2 cellular contexts compared by ENCODE assay signal in the genomic region with DNA sequence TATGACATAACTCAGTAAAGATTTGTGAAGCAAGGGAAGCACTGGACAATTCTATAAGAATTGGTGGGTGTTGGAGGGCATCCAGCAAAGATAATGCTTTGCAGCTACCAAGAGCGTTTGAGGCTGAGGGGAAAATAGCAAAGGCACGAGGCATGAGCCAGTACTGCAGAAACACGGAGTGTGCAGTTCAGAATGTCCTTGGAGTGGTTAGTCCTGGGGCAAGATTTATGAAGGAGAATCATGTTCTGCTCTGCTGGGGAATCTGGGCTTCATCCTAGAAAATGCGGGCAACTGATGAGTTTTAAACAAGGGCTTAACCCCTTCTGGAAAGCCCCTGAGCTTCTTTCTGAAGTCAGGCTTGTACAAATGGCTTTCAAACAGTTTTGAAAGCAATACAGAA.
TF ChIP-seq lines count a peak whose summit lies in the region.

No MANE protein-coding gene starts in this region.

TF ChIP-seq in IMR-90, 13 proteins besides CTCF, POLR2A, EP300 and RAD21:
- TF ChIP-seq BHLHE40 (IDR thresholded peaks at IDR 0.05; ENCODE audit: low read depth, low read length) (no peak), CHD1 (IDR thresholded peaks at IDR 0.05; ENCODE audit: low read depth, low read length) (no peak), NFE2L2 (IDR thresholded peaks at IDR 0.05; ENCODE audit: low read depth, low read length) (no peak), CEBPB (IDR thresholded peaks at IDR 0.05; ENCODE audit: low read depth, low read length) (no peak), RCOR1 (IDR thresholded peaks at IDR 0.05; ENCODE audit: insufficient replicate concordance, low read length) (no peak), MAZ (IDR thresholded peaks at IDR 0.05; ENCODE audit: borderline replicate concordance, low read depth, low read length) (no peak), FOS (IDR thresholded peaks at IDR 0.05; ENCODE audit: low read depth, low read length) (no peak), MXI1 (IDR thresholded peaks at IDR 0.05; ENCODE audit: borderline replicate concordance, low read depth, low read length) (no peak), MAFK (IDR thresholded peaks at IDR 0.05; ENCODE audit: low read depth, low read length) (no peak), RFX5 (IDR thresholded peaks at IDR 0.05; ENCODE audit: low read depth, low read length) (no peak), SMC3 (IDR thresholded peaks at IDR 0.05; ENCODE audit: low read depth, low read length) (no peak)
- TF ChIP-seq, protein P1, sequence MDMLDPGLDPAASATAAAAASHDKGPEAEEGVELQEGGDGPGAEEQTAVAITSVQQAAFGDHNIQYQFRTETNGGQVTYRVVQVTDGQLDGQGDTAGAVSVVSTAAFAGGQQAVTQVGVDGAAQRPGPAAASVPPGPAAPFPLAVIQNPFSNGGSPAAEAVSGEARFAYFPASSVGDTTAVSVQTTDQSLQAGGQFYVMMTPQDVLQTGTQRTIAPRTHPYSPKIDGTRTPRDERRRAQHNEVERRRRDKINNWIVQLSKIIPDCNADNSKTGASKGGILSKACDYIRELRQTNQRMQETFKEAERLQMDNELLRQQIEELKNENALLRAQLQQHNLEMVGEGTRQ (IDR thresholded peaks at IDR 0.05; ENCODE audit: low read depth, low read length): no peak
- TF ChIP-seq, protein P2, sequence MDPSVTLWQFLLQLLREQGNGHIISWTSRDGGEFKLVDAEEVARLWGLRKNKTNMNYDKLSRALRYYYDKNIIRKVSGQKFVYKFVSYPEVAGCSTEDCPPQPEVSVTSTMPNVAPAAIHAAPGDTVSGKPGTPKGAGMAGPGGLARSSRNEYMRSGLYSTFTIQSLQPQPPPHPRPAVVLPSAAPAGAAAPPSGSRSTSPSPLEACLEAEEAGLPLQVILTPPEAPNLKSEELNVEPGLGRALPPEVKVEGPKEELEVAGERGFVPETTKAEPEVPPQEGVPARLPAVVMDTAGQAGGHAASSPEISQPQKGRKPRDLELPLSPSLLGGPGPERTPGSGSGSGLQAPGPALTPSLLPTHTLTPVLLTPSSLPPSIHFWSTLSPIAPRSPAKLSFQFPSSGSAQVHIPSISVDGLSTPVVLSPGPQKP (IDR thresholded peaks at IDR 0.05; ENCODE audit: borderline replicate concordance, low read depth, low read length): no peak

TF ChIP-seq in HEK293T, 16 proteins besides CTCF, POLR2A, EP300 and RAD21:
- TF ChIP-seq, protein P3, sequence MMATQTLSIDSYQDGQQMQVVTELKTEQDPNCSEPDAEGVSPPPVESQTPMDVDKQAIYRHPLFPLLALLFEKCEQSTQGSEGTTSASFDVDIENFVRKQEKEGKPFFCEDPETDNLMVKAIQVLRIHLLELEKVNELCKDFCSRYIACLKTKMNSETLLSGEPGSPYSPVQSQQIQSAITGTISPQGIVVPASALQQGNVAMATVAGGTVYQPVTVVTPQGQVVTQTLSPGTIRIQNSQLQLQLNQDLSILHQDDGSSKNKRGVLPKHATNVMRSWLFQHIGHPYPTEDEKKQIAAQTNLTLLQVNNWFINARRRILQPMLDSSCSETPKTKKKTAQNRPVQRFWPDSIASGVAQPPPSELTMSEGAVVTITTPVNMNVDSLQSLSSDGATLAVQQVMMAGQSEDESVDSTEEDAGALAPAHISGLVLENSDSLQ (IDR thresholded peaks at IDR 0.05): no peak
- TF ChIP-seq TARDBP (IDR thresholded peaks at IDR 0.05): no peak
- no peak for TF ChIP-seq HDGF (IDR thresholded peaks at IDR 0.05; ENCODE audit: borderline replicate concordance)
- TF ChIP-seq FOXK2 (IDR thresholded peaks at IDR 0.05): no peak
- TF ChIP-seq L3MBTL2 (conservative IDR thresholded peaks at IDR 0.05): no peak
- no peak for TF ChIP-seq SP1 (IDR thresholded peaks at IDR 0.05)
- no peak for TF ChIP-seq NFRKB (IDR thresholded peaks at IDR 0.05)
- TF ChIP-seq SUZ12 (IDR thresholded peaks at IDR 0.05): no peak
- no peak for TF ChIP-seq ZNF384 (IDR thresholded peaks at IDR 0.05)
- no peak for TF ChIP-seq ELF4 (IDR thresholded peaks at IDR 0.05)
- no peak for TF ChIP-seq BHLHE40 (IDR thresholded peaks at IDR 0.05; ENCODE audit: borderline replicate concordance)
